ENCODE assay signal across 1 cellular context in the genomic region with DNA sequence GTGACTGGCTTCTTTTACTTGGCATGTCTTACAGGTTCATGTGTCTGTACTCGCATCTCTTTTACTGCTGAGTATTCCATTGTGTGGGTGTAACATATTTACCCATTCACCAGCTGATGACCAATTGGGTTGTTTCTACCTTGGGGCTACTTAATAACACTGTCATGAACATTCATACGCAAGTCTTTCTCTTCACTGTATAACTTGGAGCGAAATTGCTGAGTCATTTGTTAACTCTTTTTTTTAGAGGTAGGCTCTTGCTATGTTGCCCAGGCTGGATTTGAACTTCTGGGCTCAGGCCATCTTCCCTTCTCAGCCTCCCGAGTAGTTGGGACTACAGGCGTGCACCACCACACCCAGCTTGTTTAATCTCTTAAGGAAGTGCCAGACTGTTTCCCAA.
TF ChIP-seq lines count a peak whose summit lies in the region.

No MANE protein-coding gene starts in this region.

TF ChIP-seq in K562, 482 proteins besides CTCF, POLR2A, EP300 and RAD21 (continued from another document):
- TF ChIP-seq, protein P1, sequence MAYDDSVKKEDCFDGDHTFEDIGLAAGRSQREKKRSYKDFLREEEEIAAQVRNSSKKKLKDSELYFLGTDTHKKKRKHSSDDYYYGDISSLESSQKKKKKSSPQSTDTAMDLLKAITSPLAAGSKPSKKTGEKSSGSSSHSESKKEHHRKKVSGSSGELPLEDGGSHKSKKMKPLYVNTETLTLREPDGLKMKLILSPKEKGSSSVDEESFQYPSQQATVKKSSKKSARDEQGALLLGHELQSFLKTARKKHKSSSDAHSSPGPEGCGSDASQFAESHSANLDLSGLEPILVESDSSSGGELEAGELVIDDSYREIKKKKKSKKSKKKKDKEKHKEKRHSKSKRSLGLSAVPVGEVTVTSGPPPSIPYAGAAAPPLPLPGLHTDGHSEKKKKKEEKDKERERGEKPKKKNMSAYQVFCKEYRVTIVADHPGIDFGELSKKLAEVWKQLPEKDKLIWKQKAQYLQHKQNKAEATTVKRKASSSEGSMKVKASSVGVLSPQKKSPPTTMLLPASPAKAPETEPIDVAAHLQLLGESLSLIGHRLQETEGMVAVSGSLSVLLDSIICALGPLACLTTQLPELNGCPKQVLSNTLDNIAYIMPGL (CRISPR knock-in tag; IDR thresholded peaks at IDR 0.05): no peak
- TF ChIP-seq, protein P2, sequence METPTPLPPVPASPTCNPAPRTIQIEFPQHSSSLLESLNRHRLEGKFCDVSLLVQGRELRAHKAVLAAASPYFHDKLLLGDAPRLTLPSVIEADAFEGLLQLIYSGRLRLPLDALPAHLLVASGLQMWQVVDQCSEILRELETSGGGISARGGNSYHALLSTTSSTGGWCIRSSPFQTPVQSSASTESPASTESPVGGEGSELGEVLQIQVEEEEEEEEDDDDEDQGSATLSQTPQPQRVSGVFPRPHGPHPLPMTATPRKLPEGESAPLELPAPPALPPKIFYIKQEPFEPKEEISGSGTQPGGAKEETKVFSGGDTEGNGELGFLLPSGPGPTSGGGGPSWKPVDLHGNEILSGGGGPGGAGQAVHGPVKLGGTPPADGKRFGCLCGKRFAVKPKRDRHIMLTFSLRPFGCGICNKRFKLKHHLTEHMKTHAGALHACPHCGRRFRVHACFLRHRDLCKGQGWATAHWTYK (CRISPR knock-in tag; IDR thresholded peaks at IDR 0.05): no peak
- TF ChIP-seq NFE2L1 (tag; IDR thresholded peaks at IDR 0.05; ENCODE audit: borderline replicate concordance, low read depth) (peak; percentile 94), LEF1 (IDR thresholded peaks at IDR 0.05) (no peak)
